ENCODE assay signal across 1 cellular context in genomic region chr2:159506764-159507406, GRCh38.
TF ChIP-seq lines count a peak whose summit lies in the region.

No MANE protein-coding gene starts in this region.

TF ChIP-seq in HepG2, 621 proteins besides CTCF, POLR2A, EP300 and RAD21 (continued from another document):
- TF ChIP-seq FUBP1 (CRISPR knock-in tag; IDR thresholded peaks at IDR 0.05; ENCODE audit: borderline replicate concordance) (no peak), WIZ (CRISPR knock-in tag; IDR thresholded peaks at IDR 0.05) (no peak), ZNF205 (CRISPR knock-in tag; IDR thresholded peaks at IDR 0.05) (no peak), ZNF784 (CRISPR knock-in tag; IDR thresholded peaks at IDR 0.05; ENCODE audit: borderline replicate concordance) (no peak), ZNF260 (CRISPR knock-in tag; IDR thresholded peaks at IDR 0.05; ENCODE audit: borderline replicate concordance, low read depth) (no peak), ZNF547 (CRISPR knock-in tag; IDR thresholded peaks at IDR 0.05) (no peak), ZNF652 (CRISPR knock-in tag; IDR thresholded peaks at IDR 0.05; ENCODE audit: borderline replicate concordance, low read depth) (no peak), HDAC1 (CRISPR knock-in tag; IDR thresholded peaks at IDR 0.05) (no peak), AFF4 (CRISPR knock-in tag; IDR thresholded peaks at IDR 0.05) (no peak), ZNF3 (CRISPR knock-in tag; IDR thresholded peaks at IDR 0.05) (no peak)
TF ChIP-seq in HepG2: peak in this region for 0.
